8 cellular contexts compared by ENCODE assay signal in genomic region chr19:7925171-7925837, GRCh38. TPM values are rescaled to one million over a fixed set of nuclear protein-coding genes. Genes with fewer than 3 reads are reported as not detected.
DNase-seq lines count a peak whose midpoint lies in the region; ATAC-seq, FAIRE-seq and TF ChIP-seq lines count a peak whose summit lies in the region.

No MANE protein-coding gene starts in this region.

- no peak for ATAC-seq in GM21825 (IDR thresholded peaks at IDR 0.05; ENCODE audit: unreplicated experiment)

- FAIRE-seq in H54 (lab: Jason Lieb, UNC): no peak

- POLR2A ChIA-PET in AG04450 (lab: Yijun Ruan, JAX): no interaction called here

- no peaks in the 10 kb centered on the region for H3K9me3 ChIP-seq in AG04450 (ENCODE audit: control insufficient read depth, insufficient read depth, low read length)

- CTCF ChIA-PET in AG04450 (lab: Charles Lee): no interaction called here

- TF ChIP-seq POLR2A in H54 (IDR thresholded peaks at IDR 0.05; ENCODE audit: low read depth, low read length): no peak

- no peaks in the 10 kb centered on the region for H3K27me3 ChIP-seq in AG04450 (ENCODE audit: control insufficient read depth, insufficient read depth, low read length)

- H3K27ac ChIP-seq in AG04450 (ENCODE audit: low read depth, low read length) (no peak overlapping the region), coronary artery (peak overlapping the region in 1 of 2 donors; percentile 94)

- DNase-seq in AG04450 (ENCODE audit: low read depth, low spot score): no peak
- peak; percentile 93 for DNase-seq in H54 (ENCODE audit: insufficient read length, low spot score)
- peak; percentile 59 to 83 for DNase-seq in NCI-H524 (lab: John Stamatoyannopoulos, UW)
- DNase-seq in activated CD4-positive, alpha-beta T cell treated with anti-CD3 and anti-CD28 coated beads for 48 hours: peak; percentile 89
- no peak for DNase-seq in coronary artery (ENCODE audit: low spot score)
- DNase-seq in medulla oblongata (ENCODE audit: extremely low spot score): peak; percentile 21
- peak; percentile 56 for DNase-seq in stimulated activated CD8-positive, alpha-beta memory T cell treated with anti-CD3 and anti-CD28 coated beads, Interleukin-15, amount 100 ng/mL, for 24 hours (ENCODE audit: low read depth)

- peak; percentile 79 for TF ChIP-seq CTCF in AG04450 (IDR thresholded peaks at IDR 0.05; ENCODE audit: low read depth, low read length)
- peak; percentile 83 for TF ChIP-seq CTCF in coronary artery (IDR thresholded peaks at IDR 0.05)

- peak overlapping the region; percentile 50 for H3K4me3 ChIP-seq in AG04450 (ENCODE audit: low read depth, low read length)
- H3K4me3 ChIP-seq in coronary artery: peak overlapping the region; percentile 75

RNA-seq across cellular contexts. Expression of gene CTXN1, which starts 0.6 kb away (rescaled TPM):
- 0.95 and 2.2 TPM in 2 replicates for polyA plus RNA-seq in AG04450 (2011; rRNA removed)
- polyA minus RNA-seq in AG04450 (2011; rRNA and poly(A)+ RNA removed): 0.78 and 1.0 TPM in 2 replicates

RNA-seq across cellular contexts. Expression of gene SNAPC2, which starts 5.2 kb away (rescaled TPM):
- 12.1 and 17.7 TPM in 2 replicates for polyA plus RNA-seq in AG04450 (2011; rRNA removed)
- 8.7 and 11.0 TPM in 2 replicates for polyA minus RNA-seq in AG04450 (2011; rRNA and poly(A)+ RNA removed)

RNA-seq across cellular contexts. Expression of gene TGFBR3L, which starts 10.7 kb away (rescaled TPM):
- polyA plus RNA-seq in AG04450 (2011; rRNA removed): 0.88 TPM in 1 of 2 replicates, not detected in the other
- polyA minus RNA-seq in AG04450 (2011; rRNA and poly(A)+ RNA removed): not detected in 2 replicates

RNA-seq across cellular contexts. Expression of gene TIMM44, which starts 18.2 kb away (rescaled TPM):
- 42.0 and 43.3 TPM in 2 replicates for polyA plus RNA-seq in AG04450 (2011; rRNA removed)
- polyA minus RNA-seq in AG04450 (2011; rRNA and poly(A)+ RNA removed): 26.6 and 27.2 TPM in 2 replicates

RNA-seq across cellular contexts. Expression of gene MAP2K7, which starts 21.6 kb away (rescaled TPM):
- polyA plus RNA-seq in AG04450 (2011; rRNA removed): 5.6 and 6.2 TPM in 2 replicates
- 9.0 and 9.8 TPM in 2 replicates for polyA minus RNA-seq in AG04450 (2011; rRNA and poly(A)+ RNA removed)

Comparison
In these comparisons a context has a peak if more than half of its experiments do, and no peak if none do; other contexts are left out.
1. DNase-seq: peak in H54 (single experiment), NCI-H524 (2 of 2), activated CD4-positive, alpha-beta T cell treated with anti-CD3 and anti-CD28 coated beads for 48 hours (single experiment), medulla oblongata (single experiment) and stimulated activated CD8-positive, alpha-beta memory T cell treated with anti-CD3 and anti-CD28 coated beads, Interleukin-15, amount 100 ng/mL, for 24 hours (single experiment); none in AG04450 (single experiment) and coronary artery (single experiment).